In genomic region chr17:38825762-38826247, GRCh38 we compare ENCODE assay signal across 8 cellular contexts. TPM values are rescaled to one million over a fixed set of nuclear protein-coding genes. Genes with fewer than 3 reads are reported as not detected.
DNase-seq lines count a peak whose midpoint lies in the region; ATAC-seq and TF ChIP-seq lines count a peak whose summit lies in the region.

No MANE protein-coding gene starts in this region.

- peaks cover 9% of the 10 kb centered on the region for H3K27me3 Mint-ChIP-seq in mesothelial cell of epicardium (ENCODE audit: low read depth)

- peaks cover 3% of the 10 kb centered on the region for H3K36me3 Mint-ChIP-seq in mesothelial cell of epicardium

- H3K27ac ChIP-seq in heart right ventricle (peak overlapping the region; percentile 96 to 99 (median 99)), breast epithelium (peak overlapping the region; percentile 97 to 98), vagina (peak overlapping the region; percentile 92)

- 90 to 94% methylated on average over 17 of the region's 17 CpGs for WGBS in heart right ventricle, 2 donors

- peak overlapping the region; percentile 73 to 94 (median 85) for H3K4me3 ChIP-seq in heart right ventricle
- H3K4me3 ChIP-seq in breast epithelium: peak overlapping the region; percentile 75 to 87 (median 76)
- H3K4me3 ChIP-seq in vagina: peak overlapping the region; percentile 65 to 86

- DNase-seq in heart right ventricle (no peak), Right ventricle myocardium inferior (ENCODE audit: missing footprints) (no peak), breast epithelium (ENCODE audit: low spot score in 2 of 2) (no peak), mesothelial cell of epicardium (ENCODE audit: low spot score in 2 of 2, unreplicated experiment in 2 of 2) (no peak), vagina (ENCODE audit: extremely low spot score in 2 of 2) (no peak), NCI-H345 (lab: John Stamatoyannopoulos, UW) (no peak), NCI-H2171 treated with DMSO at 0.1 percent for 48 hours (lab: John Stamatoyannopoulos, UW) (no peak)

- H3K9me3 Mint-ChIP-seq in mesothelial cell of epicardium: no peaks in the 10 kb centered on the region

- H3K36me3 ChIP-seq in heart right ventricle: peaks cover 0 to 23% (median 4%) of the 10 kb centered on the region in 9 donors
- H3K36me3 ChIP-seq in breast epithelium: peaks cover under 1% of the 10 kb centered on the region
- H3K36me3 ChIP-seq in vagina: peaks cover 0 to 5% of the 10 kb centered on the region in 2 donors

- no peak for TF ChIP-seq POLR2A in breast epithelium (IDR thresholded peaks at IDR 0.05)
- no peak for TF ChIP-seq POLR2A in vagina (IDR thresholded peaks at IDR 0.05)

- ATAC-seq in heart right ventricle (no peak), Right ventricle myocardium inferior (no peak), GM19455 (IDR thresholded peaks at IDR 0.05; ENCODE audit: unreplicated experiment) (no peak)

- no peaks in the 10 kb centered on the region for H3K27me3 ChIP-seq in heart right ventricle
- H3K27me3 ChIP-seq in breast epithelium: no peaks in the 10 kb centered on the region
- H3K27me3 ChIP-seq in vagina: no peaks in the 10 kb centered on the region

- no peaks in the 10 kb centered on the region for H3K9me3 ChIP-seq in heart right ventricle
- H3K9me3 ChIP-seq in breast epithelium: no peaks in the 10 kb centered on the region
- H3K9me3 ChIP-seq in vagina: no peaks in the 10 kb centered on the region

- TF ChIP-seq CTCF in heart right ventricle (IDR thresholded peaks at IDR 0.05): no peak
- TF ChIP-seq CTCF in breast epithelium (IDR thresholded peaks at IDR 0.05): no peak
- no peak for TF ChIP-seq CTCF in mesothelial cell of epicardium (IDR thresholded peaks at IDR 0.05; ENCODE audit: unreplicated experiment)
- TF ChIP-seq CTCF in vagina (IDR thresholded peaks at IDR 0.05): no peak

- peak overlapping the region; percentile 100 for H3K27ac Mint-ChIP-seq in mesothelial cell of epicardium

- H3K4me1 Mint-ChIP-seq in mesothelial cell of epicardium: peaks cover 19% of the 10 kb centered on the region

- H3K4me1 ChIP-seq in heart right ventricle: peaks cover 4 to 26% (median 21%) of the 10 kb centered on the region in 9 donors
- peaks cover 6% of the 10 kb centered on the region in 2 donors for H3K4me1 ChIP-seq in breast epithelium
- peaks cover 35% of the 10 kb centered on the region for H3K4me1 ChIP-seq in vagina

- intact Hi-C loops in heart right ventricle (cut with DNase I) (loop anchor here in 5 of 10 donors (1.0 to 2.0 kb wide), 3 partner anchors 25 to 27 kb away; partner anchors contain the start of gene RPL23 (in 5 of the 5)), Right ventricle myocardium inferior (cut with DNase I) (loop anchor here (1.0 to 2.0 kb wide), 2 partner anchors 26 to 27 kb away; partner anchors contain the start of gene RPL23), breast epithelium (cut with DNase I; ENCODE audit: low total_unique reads) (no loop called here), vagina (cut with DNase I) (loop anchor here (1.0 kb wide), 1 partner anchor 27 kb away; the partner anchor contains the start of gene PIP4K2B)

- H3K4me3 Mint-ChIP-seq in mesothelial cell of epicardium: peak overlapping the region; percentile 92

RNA-seq across cellular contexts. Expression of gene CWC25, which starts 0.7 kb away (rescaled TPM):
- total RNA-seq in heart right ventricle (10 to 100 TPM in 2 of 10 donors, 1 to 10 TPM in 8; 7.7 to 11.2 (median 9.0) TPM), Right ventricle myocardium inferior (9.4 TPM), breast epithelium (10 to 100 TPM; 22.1 to 42.0 (median 28.2) TPM), mesothelial cell of epicardium (19.5 to 20.9 TPM (median 20.5 TPM) in 3 replicates), vagina (25.5 TPM)
- 10 to 100 TPM in 1 of 2 donors, 1 to 10 TPM in 1; 9.1 to 22.6 TPM for polyA plus RNA-seq in heart right ventricle

RNA-seq across cellular contexts. Expression of gene PIP4K2B, which starts 26.4 kb away (rescaled TPM):
- 10 to 100 TPM; 37.9 to 51.9 (median 47.5) TPM for total RNA-seq in heart right ventricle
- polyA plus RNA-seq in heart right ventricle: 10 to 100 TPM; 15.3 to 20.3 TPM
- 49.7 TPM for total RNA-seq in Right ventricle myocardium inferior
- 10 to 100 TPM; 43.0 to 52.8 (median 43.6) TPM for total RNA-seq in breast epithelium
- 73.5 to 81.1 TPM (median 76.0 TPM) in 3 replicates for total RNA-seq in mesothelial cell of epicardium
- 68.5 TPM for total RNA-seq in vagina

RNA-seq across cellular contexts. Expression of gene RPL23, which starts 27.7 kb away (rescaled TPM):
- total RNA-seq in heart right ventricle (100 to 1,000 TPM; 725 to 991 (median 835) TPM), Right ventricle myocardium inferior (897 TPM), breast epithelium (1,000 to 10,000 TPM; 1,871 to 2,586 (median 2,024) TPM), mesothelial cell of epicardium (1,597 to 1,708 TPM (median 1,659 TPM) in 3 replicates), vagina (1,585 TPM)
- 1,000 to 10,000 TPM; 1,798 to 2,733 TPM for polyA plus RNA-seq in heart right ventricle

RNA-seq across cellular contexts. Expression of gene LASP1, which starts 44.1 kb away (rescaled TPM):
- total RNA-seq in heart right ventricle (10 to 100 TPM; 19.5 to 56.9 (median 23.0) TPM), Right ventricle myocardium inferior (38.5 TPM), breast epithelium (100 to 1,000 TPM in 1 of 3 donors, 10 to 100 TPM in 2; 88.7 to 145 (median 92.8) TPM), mesothelial cell of epicardium (144 to 152 TPM (median 146 TPM) in 3 replicates), vagina (69.0 TPM)
- polyA plus RNA-seq in heart right ventricle: 10 to 100 TPM; 21.3 to 25.4 TPM
